In genomic region chr1:153991151-153991472, GRCh38 we compare ENCODE assay signal across 8 cellular contexts. TPM values are rescaled to one million over a fixed set of nuclear protein-coding genes. Genes with fewer than 3 reads are reported as not detected.
A peak's percentile ranks its signal among the peaks of the same experiment; 100 is the strongest.
DNase-seq lines count a peak whose midpoint lies in the region; ATAC-seq and TF ChIP-seq lines count a peak whose summit lies in the region.

No MANE protein-coding gene starts in this region.

- no peaks in the 10 kb centered on the region for H3K9me3 ChIP-seq in right atrium auricular region
- no peaks in the 10 kb centered on the region for H3K9me3 ChIP-seq in mononuclear cell (ENCODE audit: low read depth, low read length)
- no peaks in the 10 kb centered on the region for H3K9me3 ChIP-seq in aorta (ENCODE audit: control insufficient read depth, low read length)

- 3 to 4% methylated on average over 6 of the region's 6 CpGs for WGBS in aorta, 2 donors

- H3K4me3 ChIP-seq in right atrium auricular region (peak overlapping the region; percentile 83 to 86), mononuclear cell (ENCODE audit: low read length) (peak overlapping the region; percentile 97), aorta (ENCODE audit: low read length in 2 of 2) (peak overlapping the region; percentile 94 to 98)

- DNase-seq in right atrium auricular region (ENCODE audit: low spot score) (no peak), left cardiac atrium (no peak), caudate nucleus (lab: John Stamatoyannopoulos, UW) (no peak), aorta (peak in 1 of 2 donors; percentile 3), T-helper 9 cell (no peak)

- ATAC-seq in left cardiac atrium (no peak), aorta (ENCODE audit: low FRiP score) (no peak), GM18502 (IDR thresholded peaks at IDR 0.05; ENCODE audit: poor library complexity, unreplicated experiment) (no peak), HG03439 (IDR thresholded peaks at IDR 0.05; ENCODE audit: unreplicated experiment) (no peak)

- H3K27ac ChIP-seq in right atrium auricular region (peak overlapping the region; percentile 91 to 97), caudate nucleus (ENCODE audit: low read depth, low read length) (peak overlapping the region; percentile 97), aorta (ENCODE audit: low read depth in 1 of 2, low read length in 2 of 2) (peak overlapping the region in 1 of 2 donors; percentile 75)

- H3K4me1 ChIP-seq in right atrium auricular region (peaks cover 0 to 36% of the 10 kb centered on the region in 2 donors), mononuclear cell (ENCODE audit: insufficient read depth, low read length) (peaks cover 46% of the 10 kb centered on the region), aorta (ENCODE audit: control insufficient read depth in 1 of 2, insufficient read depth in 2 of 2, low read length in 2 of 2) (peaks cover 2 to 10% of the 10 kb centered on the region in 2 donors)

- H3K36me3 ChIP-seq in right atrium auricular region (peaks cover 48% of the 10 kb centered on the region), aorta (ENCODE audit: control insufficient read depth in 1 of 2, insufficient read depth in 2 of 2, low read length in 1 of 2) (peaks cover 0 to 3% of the 10 kb centered on the region in 2 donors)

- no peaks in the 10 kb centered on the region for H3K27me3 ChIP-seq in right atrium auricular region
- H3K27me3 ChIP-seq in mononuclear cell (ENCODE audit: insufficient read depth, low read length): no peaks in the 10 kb centered on the region
- H3K27me3 ChIP-seq in aorta (ENCODE audit: control insufficient read depth in 1 of 2, insufficient read depth in 2 of 2, low read length in 1 of 2): no peaks in the 10 kb centered on the region

- intact Hi-C loops in left cardiac atrium (cut with DNase I): loop anchor here in 1 of 2 donors (10.0 kb wide), 1 partner anchor 164 kb away; the partner anchor contains the start of gene NUP210L
- intact Hi-C loops in aorta (cut with DNase I): loop anchor here in 1 of 2 donors (5.0 kb wide), 1 partner anchor 281 kb away; the partner anchor contains the start of gene HAX1

- no peak for TF ChIP-seq CTCF in right atrium auricular region (IDR thresholded peaks at IDR 0.05)

RNA-seq across cellular contexts. Expression of gene RPS27, which starts 0.6 kb away (rescaled TPM):
- total RNA-seq in right atrium auricular region (1,000 to 10,000 TPM in 1 of 2 donors, 100 to 1,000 TPM in 1; 709 to 1,582 TPM), left cardiac atrium (1,000 to 10,000 TPM in 1 of 2 donors, 100 to 1,000 TPM in 1; 949 to 1,289 TPM), mononuclear cell (8,524 TPM), aorta (1,000 to 10,000 TPM; 1,406 to 1,521 TPM)
- polyA plus RNA-seq in aorta: over 10,000 TPM; 13,485 to 25,693 TPM

RNA-seq across cellular contexts. Expression of gene RAB13, which starts 5.0 kb away (rescaled TPM):
- total RNA-seq in right atrium auricular region: 10 to 100 TPM; 25.7 to 34.8 TPM
- 10 to 100 TPM; 72.1 to 77.5 TPM for total RNA-seq in left cardiac atrium
- 1.2 TPM for total RNA-seq in mononuclear cell
- 100 to 1,000 TPM; 127 to 135 TPM for total RNA-seq in aorta
- polyA plus RNA-seq in aorta: 100 to 1,000 TPM; 266 to 643 TPM

RNA-seq across cellular contexts. Expression of gene JTB, which starts 13.6 kb away (rescaled TPM):
- 100 to 1,000 TPM; 168 to 248 TPM for total RNA-seq in right atrium auricular region
- 100 to 1,000 TPM in 1 of 2 donors, 10 to 100 TPM in 1; 89.6 to 102 TPM for total RNA-seq in left cardiac atrium
- 160 TPM for total RNA-seq in mononuclear cell
- 10 to 100 TPM; 84.8 to 88.3 TPM for total RNA-seq in aorta
- 100 to 1,000 TPM; 204 to 227 TPM for polyA plus RNA-seq in aorta

RNA-seq across cellular contexts. Expression of gene CREB3L4, which starts 23.4 kb away (rescaled TPM):
- total RNA-seq in right atrium auricular region: 1 to 10 TPM; 4.9 to 5.6 TPM
- total RNA-seq in left cardiac atrium: 1 to 10 TPM; 3.4 to 5.7 TPM
- 2.4 TPM for total RNA-seq in mononuclear cell
- total RNA-seq in aorta: 1 to 10 TPM; 5.0 to 8.9 TPM
- 10 to 100 TPM in 1 of 2 donors, 1 to 10 TPM in 1; 1.4 to 10.7 TPM for polyA plus RNA-seq in aorta

RNA-seq across cellular contexts. Expression of gene SLC39A1, which starts 27.8 kb away (rescaled TPM):
- total RNA-seq in right atrium auricular region (10 to 100 TPM; 56.7 to 95.4 TPM), left cardiac atrium (10 to 100 TPM; 63.2 to 77.6 TPM), mononuclear cell (15.8 TPM), aorta (10 to 100 TPM; 88.9 to 91.1 TPM)
- 10 to 100 TPM; 54.5 to 96.7 TPM for polyA plus RNA-seq in aorta

Comparison
In these comparisons a context has a peak if more than half of its experiments do, and no peak if none do; other contexts are left out.
1. RNA of gene RAB13, which starts 5.0 kb away (total RNA-seq): 127 to 135 TPM in aorta, 72.1 to 77.5 TPM in left cardiac atrium and 25.7 to 34.8 TPM in right atrium auricular region; 1.2 TPM in mononuclear cell (single experiment); every median in the first group is over 10 times any median in the second.
2. Peak in every context shown above with its lines, with median percentiles within 50 percentile points of each other: H3K4me3 ChIP-seq.